In genomic region chr20:64121586-64121985, GRCh38 we compare ENCODE assay signal across 19 cellular contexts. TPM values are rescaled to one million over a fixed set of nuclear protein-coding genes. Genes with fewer than 3 reads are reported as not detected.
"Had no signal": no experiment of that assay in that cellular context is flagged by ENCODE, and none has a peak within 500 bp of the region (broad histone marks: within the 10 kb centered on the region; RNA-seq: fewer than 3 reads in every experiment).

No MANE protein-coding gene starts in this region.

- H3K27me3 Mint-ChIP-seq: activated naive CD4-positive, alpha-beta T cell treated with anti-CD3 and anti-CD28 coated beads, Interleukin-2, amount 50 U/mL, for 24 hours had no signal

- DNase-seq: activated CD4-positive, alpha-beta memory T cell treated with anti-CD3 and anti-CD28 coated beads for 36 hours; activated CD4-positive, CD25-positive, alpha-beta regulatory T cell treated with anti-CD3 and anti-CD28 coated beads, Interleukin-2, amount 50 U/mL, for 72 hours; anterior cingulate cortex; immature natural killer cell; mesenchymal stem cell; SW 1271 had no signal

- H3K27ac ChIP-seq: SJSA1, tibial nerve had no signal

- H3K27ac Mint-ChIP-seq: activated CD4-positive, alpha-beta memory T cell treated with anti-CD3 and anti-CD28 coated beads for 36 hours; activated T-helper 17 cell treated with anti-CD3 and anti-CD28 coated beads, Interleukin-2, amount 50 U/mL, for 72 hours; immature natural killer cell; stimulated activated memory B cell treated with anti-CD40 and anti-IgM and Interleukin-4, amounts not matched to agents 10 μg/mL and 1 μg/mL and 100 μg/mL, for 72 hours had no signal

- H3K4me3 ChIP-seq: SJSA1, smooth muscle cell, tibial nerve had no signal

- H3K9me3 Mint-ChIP-seq: activated CD4-positive, alpha-beta memory T cell treated with anti-CD3 and anti-CD28 coated beads for 36 hours; activated naive CD4-positive, alpha-beta T cell treated with anti-CD3 and anti-CD28 coated beads, Interleukin-2, amount 50 U/mL, for 24 hours; activated T-helper 17 cell treated with anti-CD3 and anti-CD28 coated beads, Interleukin-2, amount 50 U/mL, for 72 hours; immature natural killer cell; stimulated activated memory B cell treated with anti-CD40 and anti-IgM and Interleukin-4, amounts not matched to agents 10 μg/mL and 1 μg/mL and 100 μg/mL, for 72 hours had no signal

- H3K4me3 Mint-ChIP-seq: activated CD4-positive, alpha-beta memory T cell treated with anti-CD3 and anti-CD28 coated beads for 36 hours; activated naive CD4-positive, alpha-beta T cell treated with anti-CD3 and anti-CD28 coated beads, Interleukin-2, amount 50 U/mL, for 24 hours; activated T-helper 17 cell treated with anti-CD3 and anti-CD28 coated beads, Interleukin-2, amount 50 U/mL, for 72 hours; immature natural killer cell; stimulated activated memory B cell treated with anti-CD40 and anti-IgM and Interleukin-4, amounts not matched to agents 10 μg/mL and 1 μg/mL and 100 μg/mL, for 72 hours had no signal

- H3K9me3 ChIP-seq: SJSA1, tibial nerve had no signal

- H3K36me3 Mint-ChIP-seq: activated CD4-positive, alpha-beta memory T cell treated with anti-CD3 and anti-CD28 coated beads for 36 hours; activated naive CD4-positive, alpha-beta T cell treated with anti-CD3 and anti-CD28 coated beads, Interleukin-2, amount 50 U/mL, for 24 hours; immature natural killer cell; stimulated activated memory B cell treated with anti-CD40 and anti-IgM and Interleukin-4, amounts not matched to agents 10 μg/mL and 1 μg/mL and 100 μg/mL, for 72 hours had no signal

- FAIRE-seq: bronchial epithelial cell, endometrium had no signal

- ATAC-seq: activated T-helper 17 cell treated with anti-CD3 and anti-CD28 coated beads, Interleukin-2, amount 50 U/mL, for 72 hours; esophagus mucosa; left colon; stimulated activated memory B cell treated with anti-CD40 and anti-IgM and Interleukin-4, amounts not matched to agents 10 μg/mL and 1 μg/mL and 100 μg/mL, for 72 hours had no signal

- H3K36me3 ChIP-seq: SJSA1, tibial nerve had no signal

RNA-seq across cellular contexts. Expression of gene NPBWR2, which starts 14.2 kb away (rescaled TPM):
- total RNA-seq: activated CD4-positive, alpha-beta memory T cell treated with anti-CD3 and anti-CD28 coated beads for 36 hours; activated T-helper 17 cell treated with anti-CD3 and anti-CD28 coated beads, Interleukin-2, amount 50 U/mL, for 72 hours; bronchial epithelial cell; esophagus mucosa; left colon; osteocyte; renal cortical epithelial cell; SJSA1; smooth muscle cell; tibial nerve had no signal
- polyA plus RNA-seq: immature natural killer cell, neural cell, smooth muscle cell had no signal

RNA-seq across cellular contexts. Expression of gene LKAAEAR1, which starts 37.4 kb away (rescaled TPM):
- total RNA-seq: activated CD4-positive, alpha-beta memory T cell treated with anti-CD3 and anti-CD28 coated beads for 36 hours; bronchial epithelial cell; left colon; osteocyte; renal cortical epithelial cell; smooth muscle cell had no signal
- polyA plus RNA-seq: immature natural killer cell had no signal

RNA-seq across cellular contexts. Expression of gene MYT1, which starts 42.7 kb away (rescaled TPM):
- total RNA-seq: activated CD4-positive, alpha-beta memory T cell treated with anti-CD3 and anti-CD28 coated beads for 36 hours; bronchial epithelial cell; esophagus mucosa; osteocyte; SJSA1; tibial nerve had no signal
- polyA plus RNA-seq: immature natural killer cell, smooth muscle cell had no signal
